In the genomic region with DNA sequence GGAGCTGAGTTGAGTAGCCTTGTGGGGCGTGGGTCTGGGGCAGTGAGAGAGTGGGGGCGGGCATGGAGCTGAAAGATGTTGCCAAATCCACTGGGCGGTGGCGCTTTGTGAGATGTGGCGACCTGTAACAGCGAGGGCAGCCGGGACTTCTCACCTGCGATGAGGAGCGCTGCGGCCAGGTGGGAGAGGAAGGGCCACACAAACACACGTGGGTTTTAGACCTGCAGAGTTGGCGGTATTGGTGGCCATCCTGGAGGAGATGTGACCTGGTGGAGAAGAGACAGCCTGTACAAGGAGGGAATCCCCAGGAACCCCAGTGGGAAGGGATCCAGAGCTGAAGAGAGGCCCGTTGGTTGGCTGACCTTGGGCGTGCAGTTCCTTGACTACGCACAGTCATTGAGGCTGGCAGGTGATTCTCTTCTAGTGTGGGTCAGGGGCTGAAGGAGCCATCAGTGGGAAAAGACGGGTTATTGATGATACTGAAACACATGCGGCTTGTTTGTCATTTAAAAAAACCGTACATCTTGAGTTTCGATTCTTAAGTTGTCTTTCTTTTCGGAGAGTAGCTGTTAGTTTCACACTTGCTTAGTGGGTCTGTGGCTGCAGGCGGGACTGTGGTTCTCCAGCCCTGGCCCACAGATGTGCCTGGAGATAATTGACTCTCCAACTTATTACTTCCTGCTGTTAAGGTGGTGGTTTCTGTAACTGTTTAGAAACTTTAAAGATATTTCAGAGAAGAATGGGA, we compare ENCODE assay signal across 1 cellular context.
TF ChIP-seq lines count a peak whose summit lies in the region.

No MANE protein-coding gene starts in this region.

TF ChIP-seq in K562, 482 proteins besides CTCF, POLR2A, EP300 and RAD21 (continued from another document and continues in another):
- TF ChIP-seq BCLAF1 (IDR thresholded peaks at IDR 0.05; ENCODE audit: borderline replicate concordance in 1 of 2, control insufficient read depth in 1 of 2, low read depth in 2 of 2, low read length in 1 of 2) (no peak), CBFB (CRISPR knock-in tag; IDR thresholded peaks at IDR 0.05) (no peak), HMGXB4 (CRISPR knock-in tag; IDR thresholded peaks at IDR 0.05) (no peak), MTA1 (IDR thresholded peaks at IDR 0.05; ENCODE audit: borderline replicate concordance) (no peak), MAFG (tag; conservative IDR thresholded peaks at IDR 0.05) (no peak), CTBP1 (IDR thresholded peaks at IDR 0.05; ENCODE audit: borderline replicate concordance) (0 out of 2 replicates have a peak, but pooled peaks have one; percentile 14), GATA2 (CRISPR knock-in tag; IDR thresholded peaks at IDR 0.05) (peak; percentile 80), RCOR1 (IDR thresholded peaks at IDR 0.05; ENCODE audit: borderline replicate concordance in 1 of 2, low read depth in 2 of 2, low read length in 2 of 2) (peak in 1 of 2 experiments; percentile 39; a peak in 1 of 4 replicates), ZNF174 (CRISPR knock-in tag; IDR thresholded peaks at IDR 0.05) (no peak), NR2C2 (CRISPR knock-in tag; IDR thresholded peaks at IDR 0.05) (no peak), NR2C2 (tag; IDR thresholded peaks at IDR 0.05) (peak; percentile 54; the same call in 1 of the 2 replicates), HNRNPL (IDR thresholded peaks at IDR 0.05; ENCODE audit: low read depth, low read length) (no peak), NR2C1 (IDR thresholded peaks at IDR 0.05) (no peak), NR2C1 (tag; IDR thresholded peaks at IDR 0.05) (no peak), RBFOX2 (IDR thresholded peaks at IDR 0.05; ENCODE audit: low read depth, low read length) (0 out of 2 replicates have a peak, but pooled peaks have one; percentile 21), PRPF4 (IDR thresholded peaks at IDR 0.05; ENCODE audit: insufficient read depth, low read depth, low read length, poor library complexity, severe bottlenecking) (no peak), RNF219 (CRISPR knock-in tag; IDR thresholded peaks at IDR 0.05) (no peak), TAL1 (IDR thresholded peaks at IDR 0.05) (peak; percentile 53), ZNF407 (IDR thresholded peaks at IDR 0.05; ENCODE audit: low read depth) (no peak), LARP7 (IDR thresholded peaks at IDR 0.05) (no peak), ARID3A (IDR thresholded peaks at IDR 0.05; ENCODE audit: borderline replicate concordance, low read depth, low read length) (no peak), GATAD2B (IDR thresholded peaks at IDR 0.05; ENCODE audit: borderline replicate concordance) (peak; percentile 68; the same call in 1 of the 2 replicates)
- TF ChIP-seq, protein P1, sequence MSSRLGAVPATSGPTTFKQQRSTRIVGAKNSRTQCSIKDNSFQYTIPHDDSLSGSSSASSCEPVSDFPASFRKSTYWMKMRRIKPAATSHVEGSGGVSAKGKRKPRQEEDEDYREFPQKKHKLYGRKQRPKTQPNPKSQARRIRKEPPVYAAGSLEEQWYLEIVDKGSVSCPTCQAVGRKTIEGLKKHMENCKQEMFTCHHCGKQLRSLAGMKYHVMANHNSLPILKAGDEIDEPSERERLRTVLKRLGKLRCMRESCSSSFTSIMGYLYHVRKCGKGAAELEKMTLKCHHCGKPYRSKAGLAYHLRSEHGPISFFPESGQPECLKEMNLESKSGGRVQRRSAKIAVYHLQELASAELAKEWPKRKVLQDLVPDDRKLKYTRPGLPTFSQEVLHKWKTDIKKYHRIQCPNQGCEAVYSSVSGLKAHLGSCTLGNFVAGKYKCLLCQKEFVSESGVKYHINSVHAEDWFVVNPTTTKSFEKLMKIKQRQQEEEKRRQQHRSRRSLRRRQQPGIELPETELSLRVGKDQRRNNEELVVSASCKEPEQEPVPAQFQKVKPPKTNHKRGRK (tag; IDR thresholded peaks at IDR 0.05), result no peak
- TF ChIP-seq, protein P2, sequence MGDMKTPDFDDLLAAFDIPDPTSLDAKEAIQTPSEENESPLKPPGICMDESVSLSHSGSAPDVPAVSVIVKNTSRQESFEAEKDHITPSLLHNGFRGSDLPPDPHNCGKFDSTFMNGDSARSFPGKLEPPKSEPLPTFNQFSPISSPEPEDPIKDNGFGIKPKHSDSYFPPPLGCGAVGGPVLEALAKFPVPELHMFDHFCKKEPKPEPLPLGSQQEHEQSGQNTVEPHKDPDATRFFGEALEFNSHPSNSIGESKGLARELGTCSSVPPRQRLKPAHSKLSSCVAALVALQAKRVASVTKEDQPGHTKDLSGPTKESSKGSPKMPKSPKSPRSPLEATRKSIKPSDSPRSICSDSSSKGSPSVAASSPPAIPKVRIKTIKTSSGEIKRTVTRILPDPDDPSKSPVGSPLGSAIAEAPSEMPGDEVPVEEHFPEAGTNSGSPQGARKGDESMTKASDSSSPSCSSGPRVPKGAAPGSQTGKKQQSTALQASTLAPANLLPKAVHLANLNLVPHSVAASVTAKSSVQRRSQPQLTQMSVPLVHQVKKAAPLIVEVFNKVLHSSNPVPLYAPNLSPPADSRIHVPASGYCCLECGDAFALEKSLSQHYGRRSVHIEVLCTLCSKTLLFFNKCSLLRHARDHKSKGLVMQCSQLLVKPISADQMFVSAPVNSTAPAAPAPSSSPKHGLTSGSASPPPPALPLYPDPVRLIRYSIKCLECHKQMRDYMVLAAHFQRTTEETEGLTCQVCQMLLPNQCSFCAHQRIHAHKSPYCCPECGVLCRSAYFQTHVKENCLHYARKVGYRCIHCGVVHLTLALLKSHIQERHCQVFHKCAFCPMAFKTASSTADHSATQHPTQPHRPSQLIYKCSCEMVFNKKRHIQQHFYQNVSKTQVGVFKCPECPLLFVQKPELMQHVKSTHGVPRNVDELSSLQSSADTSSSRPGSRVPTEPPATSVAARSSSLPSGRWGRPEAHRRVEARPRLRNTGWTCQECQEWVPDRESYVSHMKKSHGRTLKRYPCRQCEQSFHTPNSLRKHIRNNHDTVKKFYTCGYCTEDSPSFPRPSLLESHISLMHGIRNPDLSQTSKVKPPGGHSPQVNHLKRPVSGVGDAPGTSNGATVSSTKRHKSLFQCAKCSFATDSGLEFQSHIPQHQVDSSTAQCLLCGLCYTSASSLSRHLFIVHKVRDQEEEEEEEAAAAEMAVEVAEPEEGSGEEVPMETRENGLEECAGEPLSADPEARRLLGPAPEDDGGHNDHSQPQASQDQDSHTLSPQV (IDR thresholded peaks at IDR 0.05), result peak; percentile 42; the same call in 1 of the 2 replicates
